In the genomic region with DNA sequence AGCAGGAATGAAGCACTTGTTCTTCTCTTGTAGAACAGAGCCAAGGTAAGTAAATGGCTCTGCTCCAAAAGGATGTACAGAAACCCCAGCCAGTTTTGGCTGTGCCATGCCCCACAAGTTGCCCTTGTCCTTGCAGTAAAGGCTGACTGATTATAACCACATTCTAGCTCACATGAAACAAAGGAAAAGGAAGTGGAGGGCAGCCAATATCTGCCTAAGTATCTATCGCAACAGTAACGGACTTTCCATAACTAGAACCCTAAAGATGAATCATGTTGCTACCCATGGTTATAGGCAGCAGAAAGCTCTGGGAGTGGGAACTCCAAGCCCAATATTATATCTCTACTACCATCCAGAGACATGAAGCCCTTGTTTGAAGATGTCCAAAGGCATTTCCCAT, we compare ENCODE assay signal across 22 cellular contexts.
"Had no signal": no experiment of that assay in that cellular context is flagged by ENCODE, and none has a peak within 500 bp of the region (broad histone marks: within the 10 kb centered on the region; RNA-seq: fewer than 3 reads in every experiment).

No MANE protein-coding gene starts in this region.

- H3K4me1 ChIP-seq: adrenal gland, breast epithelium, foreskin keratinocyte, lower lobe of right lung, pancreas, upper lobe of left lung had no signal

- ATAC-seq: activated CD4-positive, alpha-beta T cell treated with anti-CD3 and anti-CD28 coated beads for 36 hours; activated naive CD4-positive, alpha-beta T cell treated with anti-CD3 and anti-CD28 coated beads, Interleukin-2, amount 50 U/mL, for 72 hours; activated T-helper 17 cell treated with anti-CD3 and anti-CD28 coated beads, Interleukin-2, amount 50 U/mL, for 72 hours; foreskin keratinocyte; lower lobe of right lung; mucosa of descending colon; pancreas; right cardiac atrium; stimulated activated naive CD8-positive, alpha-beta T cell treated with anti-CD3 and anti-CD28 coated beads, Interleukin-15, Interleukin-2, amounts not matched to agents 100 U/mL and 50 U/mL, for 24 hours had no signal

- H3K36me3 ChIP-seq: adrenal gland, breast epithelium, lower lobe of right lung, pancreas, upper lobe of left lung had no signal

- H3K9me3 ChIP-seq: adrenal gland, breast epithelium, lower lobe of right lung, mucosa of descending colon, pancreas, upper lobe of left lung had no signal

- H3K27ac ChIP-seq: adrenal gland, breast epithelium, foreskin keratinocyte, lower lobe of right lung, pancreas, upper lobe of left lung had no signal

- H3K4me3 ChIP-seq: adrenal gland, breast epithelium, lower lobe of right lung, mucosa of descending colon, pancreas, upper lobe of left lung had no signal

- H3K27me3 ChIP-seq: adrenal gland, breast epithelium, pancreas, upper lobe of left lung had no signal

- DNase-seq: activated B cell treated with CpG ODN at 0.5 μM for 24 hours; activated CD4-positive, alpha-beta T cell treated with anti-CD3 and anti-CD28 coated beads for 36 hours; activated CD4-positive, alpha-beta T cell treated with anti-CD3 and anti-CD28 coated beads, Interleukin-2, amount 50 U/mL, for 4 hours; activated CD8-positive, alpha-beta memory T cell treated with anti-CD3 and anti-CD28 coated beads for 24 hours; activated CD8-positive, alpha-beta memory T cell treated with anti-CD3 and anti-CD28 coated beads, Interleukin-2, amount 50 U/mL, for 4 hours; activated T-cell treated with anti-CD3 and anti-CD28 coated beads, Interleukin-2, amount 50 U/mL, for 24 hours; adrenal gland; effector memory CD4-positive, alpha-beta T cell; foreskin keratinocyte; kidney; lower lobe of right lung; mesendoderm; mucosa of descending colon; nephron progenitor cell; pancreas; right cardiac atrium; stimulated activated CD4-positive, alpha-beta T cell treated with anti-CD3 and anti-CD28 coated beads, Interleukin-4, amount 100 ng/mL, for 24 hours; stimulated activated naive CD8-positive, alpha-beta T cell treated with anti-CD3 and anti-CD28 coated beads, Interleukin-15, Interleukin-2, amounts not matched to agents 100 U/mL and 50 U/mL, for 24 hours; upper lobe of left lung had no signal
